ENCODE assay signal across 1 cellular context in the genomic region with DNA sequence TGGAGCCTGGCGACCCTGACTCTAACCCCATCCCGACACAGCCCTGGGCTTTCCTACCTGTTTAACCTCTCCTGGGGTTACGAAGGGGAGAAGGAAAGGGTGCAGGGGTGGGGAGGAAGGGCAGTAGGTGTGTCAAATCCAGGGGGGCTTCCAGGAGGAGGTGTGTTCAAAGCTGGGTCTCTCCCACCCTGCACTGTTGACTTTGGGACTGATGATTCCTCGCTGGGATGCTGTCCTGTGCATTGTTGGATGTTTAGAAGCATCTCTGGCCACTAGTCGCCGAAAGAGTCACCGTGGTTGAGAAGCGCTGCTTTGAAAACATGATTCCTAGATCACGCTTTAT.
TF ChIP-seq lines count a peak whose summit lies in the region.

No MANE protein-coding gene starts in this region.

TF ChIP-seq in WTC11, 78 proteins besides CTCF, POLR2A, EP300 and RAD21:
- TF ChIP-seq SMAD3 (CRISPR knock-in tag; IDR thresholded peaks at IDR 0.05; ENCODE audit: borderline replicate concordance) = no peak
- no peak for TF ChIP-seq ZNF219 (CRISPR knock-in tag; IDR thresholded peaks at IDR 0.05; ENCODE audit: borderline replicate concordance)
- no peak for TF ChIP-seq NFYB (CRISPR knock-in tag; conservative IDR thresholded peaks at IDR 0.05; ENCODE audit: low read depth)
- TF ChIP-seq, protein P1, sequence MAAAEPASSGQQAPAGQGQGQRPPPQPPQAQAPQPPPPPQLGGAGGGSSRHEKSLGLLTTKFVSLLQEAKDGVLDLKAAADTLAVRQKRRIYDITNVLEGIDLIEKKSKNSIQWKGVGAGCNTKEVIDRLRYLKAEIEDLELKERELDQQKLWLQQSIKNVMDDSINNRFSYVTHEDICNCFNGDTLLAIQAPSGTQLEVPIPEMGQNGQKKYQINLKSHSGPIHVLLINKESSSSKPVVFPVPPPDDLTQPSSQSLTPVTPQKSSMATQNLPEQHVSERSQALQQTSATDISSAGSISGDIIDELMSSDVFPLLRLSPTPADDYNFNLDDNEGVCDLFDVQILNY (CRISPR knock-in tag; IDR thresholded peaks at IDR 0.05) = no peak
- TF ChIP-seq SOX15 (CRISPR knock-in tag; IDR thresholded peaks at IDR 0.05) = no peak
- TF ChIP-seq, protein P2, sequence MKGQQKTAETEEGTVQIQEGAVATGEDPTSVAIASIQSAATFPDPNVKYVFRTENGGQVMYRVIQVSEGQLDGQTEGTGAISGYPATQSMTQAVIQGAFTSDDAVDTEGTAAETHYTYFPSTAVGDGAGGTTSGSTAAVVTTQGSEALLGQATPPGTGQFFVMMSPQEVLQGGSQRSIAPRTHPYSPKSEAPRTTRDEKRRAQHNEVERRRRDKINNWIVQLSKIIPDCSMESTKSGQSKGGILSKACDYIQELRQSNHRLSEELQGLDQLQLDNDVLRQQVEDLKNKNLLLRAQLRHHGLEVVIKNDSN (CRISPR knock-in tag; IDR thresholded peaks at IDR 0.05) = no peak
- TF ChIP-seq, protein P3, sequence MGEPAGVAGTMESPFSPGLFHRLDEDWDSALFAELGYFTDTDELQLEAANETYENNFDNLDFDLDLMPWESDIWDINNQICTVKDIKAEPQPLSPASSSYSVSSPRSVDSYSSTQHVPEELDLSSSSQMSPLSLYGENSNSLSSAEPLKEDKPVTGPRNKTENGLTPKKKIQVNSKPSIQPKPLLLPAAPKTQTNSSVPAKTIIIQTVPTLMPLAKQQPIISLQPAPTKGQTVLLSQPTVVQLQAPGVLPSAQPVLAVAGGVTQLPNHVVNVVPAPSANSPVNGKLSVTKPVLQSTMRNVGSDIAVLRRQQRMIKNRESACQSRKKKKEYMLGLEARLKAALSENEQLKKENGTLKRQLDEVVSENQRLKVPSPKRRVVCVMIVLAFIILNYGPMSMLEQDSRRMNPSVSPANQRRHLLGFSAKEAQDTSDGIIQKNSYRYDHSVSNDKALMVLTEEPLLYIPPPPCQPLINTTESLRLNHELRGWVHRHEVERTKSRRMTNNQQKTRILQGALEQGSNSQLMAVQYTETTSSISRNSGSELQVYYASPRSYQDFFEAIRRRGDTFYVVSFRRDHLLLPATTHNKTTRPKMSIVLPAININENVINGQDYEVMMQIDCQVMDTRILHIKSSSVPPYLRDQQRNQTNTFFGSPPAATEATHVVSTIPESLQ (CRISPR knock-in tag; IDR thresholded peaks at IDR 0.05) = no peak
- TF ChIP-seq FOXJ3 (CRISPR knock-in tag; IDR thresholded peaks at IDR 0.05; ENCODE audit: borderline replicate concordance) = no peak
- TF ChIP-seq CREM (CRISPR knock-in tag; IDR thresholded peaks at IDR 0.05) = no peak
- no peak for TF ChIP-seq NFE2L1 (CRISPR knock-in tag; IDR thresholded peaks at IDR 0.05)
- no peak for TF ChIP-seq ZNF232 (CRISPR knock-in tag; IDR thresholded peaks at IDR 0.05)
- TF ChIP-seq MXD4 (CRISPR knock-in tag; IDR thresholded peaks at IDR 0.05; ENCODE audit: borderline replicate concordance) = no peak
- TF ChIP-seq, protein P4, sequence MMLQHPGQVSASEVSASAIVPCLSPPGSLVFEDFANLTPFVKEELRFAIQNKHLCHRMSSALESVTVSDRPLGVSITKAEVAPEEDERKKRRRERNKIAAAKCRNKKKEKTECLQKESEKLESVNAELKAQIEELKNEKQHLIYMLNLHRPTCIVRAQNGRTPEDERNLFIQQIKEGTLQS (CRISPR knock-in tag; conservative IDR thresholded peaks at IDR 0.05) = no peak
- TF ChIP-seq ZNF396 (CRISPR knock-in tag; IDR thresholded peaks at IDR 0.05; ENCODE audit: borderline replicate concordance) = no peak
- TF ChIP-seq, protein P5, sequence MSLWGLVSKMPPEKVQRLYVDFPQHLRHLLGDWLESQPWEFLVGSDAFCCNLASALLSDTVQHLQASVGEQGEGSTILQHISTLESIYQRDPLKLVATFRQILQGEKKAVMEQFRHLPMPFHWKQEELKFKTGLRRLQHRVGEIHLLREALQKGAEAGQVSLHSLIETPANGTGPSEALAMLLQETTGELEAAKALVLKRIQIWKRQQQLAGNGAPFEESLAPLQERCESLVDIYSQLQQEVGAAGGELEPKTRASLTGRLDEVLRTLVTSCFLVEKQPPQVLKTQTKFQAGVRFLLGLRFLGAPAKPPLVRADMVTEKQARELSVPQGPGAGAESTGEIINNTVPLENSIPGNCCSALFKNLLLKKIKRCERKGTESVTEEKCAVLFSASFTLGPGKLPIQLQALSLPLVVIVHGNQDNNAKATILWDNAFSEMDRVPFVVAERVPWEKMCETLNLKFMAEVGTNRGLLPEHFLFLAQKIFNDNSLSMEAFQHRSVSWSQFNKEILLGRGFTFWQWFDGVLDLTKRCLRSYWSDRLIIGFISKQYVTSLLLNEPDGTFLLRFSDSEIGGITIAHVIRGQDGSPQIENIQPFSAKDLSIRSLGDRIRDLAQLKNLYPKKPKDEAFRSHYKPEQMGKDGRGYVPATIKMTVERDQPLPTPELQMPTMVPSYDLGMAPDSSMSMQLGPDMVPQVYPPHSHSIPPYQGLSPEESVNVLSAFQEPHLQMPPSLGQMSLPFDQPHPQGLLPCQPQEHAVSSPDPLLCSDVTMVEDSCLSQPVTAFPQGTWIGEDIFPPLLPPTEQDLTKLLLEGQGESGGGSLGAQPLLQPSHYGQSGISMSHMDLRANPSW (CRISPR knock-in tag; conservative IDR thresholded peaks at IDR 0.05; ENCODE audit: low read depth) = no peak
- TF ChIP-seq, protein P6, sequence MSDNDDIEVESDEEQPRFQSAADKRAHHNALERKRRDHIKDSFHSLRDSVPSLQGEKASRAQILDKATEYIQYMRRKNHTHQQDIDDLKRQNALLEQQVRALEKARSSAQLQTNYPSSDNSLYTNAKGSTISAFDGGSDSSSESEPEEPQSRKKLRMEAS (CRISPR knock-in tag; IDR thresholded peaks at IDR 0.05) = no peak
- TF ChIP-seq, protein P7, sequence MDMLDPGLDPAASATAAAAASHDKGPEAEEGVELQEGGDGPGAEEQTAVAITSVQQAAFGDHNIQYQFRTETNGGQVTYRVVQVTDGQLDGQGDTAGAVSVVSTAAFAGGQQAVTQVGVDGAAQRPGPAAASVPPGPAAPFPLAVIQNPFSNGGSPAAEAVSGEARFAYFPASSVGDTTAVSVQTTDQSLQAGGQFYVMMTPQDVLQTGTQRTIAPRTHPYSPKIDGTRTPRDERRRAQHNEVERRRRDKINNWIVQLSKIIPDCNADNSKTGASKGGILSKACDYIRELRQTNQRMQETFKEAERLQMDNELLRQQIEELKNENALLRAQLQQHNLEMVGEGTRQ (CRISPR knock-in tag; IDR thresholded peaks at IDR 0.05) = no peak
- TF ChIP-seq CREB1 (CRISPR knock-in tag; IDR thresholded peaks at IDR 0.05) = no peak
- TF ChIP-seq RORB (CRISPR knock-in tag; IDR thresholded peaks at IDR 0.05) = no peak
TF ChIP-seq in WTC11: peak in this region for 0.
